In the genomic region with DNA sequence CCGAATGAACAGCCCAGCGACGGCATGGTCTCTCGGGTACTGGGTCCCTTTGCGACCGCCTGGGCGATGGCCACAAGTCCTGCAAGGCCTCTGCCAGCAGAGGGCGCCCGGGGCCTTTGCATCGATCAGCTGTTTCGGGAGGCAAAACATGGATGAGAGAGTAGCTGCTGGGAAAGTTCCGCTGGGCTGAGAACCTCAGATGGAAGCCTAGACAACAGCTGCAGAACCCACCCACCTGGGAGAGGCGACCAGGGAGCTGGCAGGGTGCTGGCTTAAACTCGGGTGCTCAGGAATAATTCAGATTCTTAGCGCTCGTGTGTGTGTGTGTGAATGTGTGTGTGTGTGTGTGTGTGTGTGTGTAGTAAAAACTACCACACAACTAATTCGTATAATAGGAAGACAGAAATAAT, we compare ENCODE assay signal across 1 cellular context.
TF ChIP-seq lines count a peak whose summit lies in the region.

No MANE protein-coding gene starts in this region.

TF ChIP-seq in GM23338, 12 proteins besides CTCF, POLR2A, EP300 and RAD21 (continued from another document):
- TF ChIP-seq, protein P1, sequence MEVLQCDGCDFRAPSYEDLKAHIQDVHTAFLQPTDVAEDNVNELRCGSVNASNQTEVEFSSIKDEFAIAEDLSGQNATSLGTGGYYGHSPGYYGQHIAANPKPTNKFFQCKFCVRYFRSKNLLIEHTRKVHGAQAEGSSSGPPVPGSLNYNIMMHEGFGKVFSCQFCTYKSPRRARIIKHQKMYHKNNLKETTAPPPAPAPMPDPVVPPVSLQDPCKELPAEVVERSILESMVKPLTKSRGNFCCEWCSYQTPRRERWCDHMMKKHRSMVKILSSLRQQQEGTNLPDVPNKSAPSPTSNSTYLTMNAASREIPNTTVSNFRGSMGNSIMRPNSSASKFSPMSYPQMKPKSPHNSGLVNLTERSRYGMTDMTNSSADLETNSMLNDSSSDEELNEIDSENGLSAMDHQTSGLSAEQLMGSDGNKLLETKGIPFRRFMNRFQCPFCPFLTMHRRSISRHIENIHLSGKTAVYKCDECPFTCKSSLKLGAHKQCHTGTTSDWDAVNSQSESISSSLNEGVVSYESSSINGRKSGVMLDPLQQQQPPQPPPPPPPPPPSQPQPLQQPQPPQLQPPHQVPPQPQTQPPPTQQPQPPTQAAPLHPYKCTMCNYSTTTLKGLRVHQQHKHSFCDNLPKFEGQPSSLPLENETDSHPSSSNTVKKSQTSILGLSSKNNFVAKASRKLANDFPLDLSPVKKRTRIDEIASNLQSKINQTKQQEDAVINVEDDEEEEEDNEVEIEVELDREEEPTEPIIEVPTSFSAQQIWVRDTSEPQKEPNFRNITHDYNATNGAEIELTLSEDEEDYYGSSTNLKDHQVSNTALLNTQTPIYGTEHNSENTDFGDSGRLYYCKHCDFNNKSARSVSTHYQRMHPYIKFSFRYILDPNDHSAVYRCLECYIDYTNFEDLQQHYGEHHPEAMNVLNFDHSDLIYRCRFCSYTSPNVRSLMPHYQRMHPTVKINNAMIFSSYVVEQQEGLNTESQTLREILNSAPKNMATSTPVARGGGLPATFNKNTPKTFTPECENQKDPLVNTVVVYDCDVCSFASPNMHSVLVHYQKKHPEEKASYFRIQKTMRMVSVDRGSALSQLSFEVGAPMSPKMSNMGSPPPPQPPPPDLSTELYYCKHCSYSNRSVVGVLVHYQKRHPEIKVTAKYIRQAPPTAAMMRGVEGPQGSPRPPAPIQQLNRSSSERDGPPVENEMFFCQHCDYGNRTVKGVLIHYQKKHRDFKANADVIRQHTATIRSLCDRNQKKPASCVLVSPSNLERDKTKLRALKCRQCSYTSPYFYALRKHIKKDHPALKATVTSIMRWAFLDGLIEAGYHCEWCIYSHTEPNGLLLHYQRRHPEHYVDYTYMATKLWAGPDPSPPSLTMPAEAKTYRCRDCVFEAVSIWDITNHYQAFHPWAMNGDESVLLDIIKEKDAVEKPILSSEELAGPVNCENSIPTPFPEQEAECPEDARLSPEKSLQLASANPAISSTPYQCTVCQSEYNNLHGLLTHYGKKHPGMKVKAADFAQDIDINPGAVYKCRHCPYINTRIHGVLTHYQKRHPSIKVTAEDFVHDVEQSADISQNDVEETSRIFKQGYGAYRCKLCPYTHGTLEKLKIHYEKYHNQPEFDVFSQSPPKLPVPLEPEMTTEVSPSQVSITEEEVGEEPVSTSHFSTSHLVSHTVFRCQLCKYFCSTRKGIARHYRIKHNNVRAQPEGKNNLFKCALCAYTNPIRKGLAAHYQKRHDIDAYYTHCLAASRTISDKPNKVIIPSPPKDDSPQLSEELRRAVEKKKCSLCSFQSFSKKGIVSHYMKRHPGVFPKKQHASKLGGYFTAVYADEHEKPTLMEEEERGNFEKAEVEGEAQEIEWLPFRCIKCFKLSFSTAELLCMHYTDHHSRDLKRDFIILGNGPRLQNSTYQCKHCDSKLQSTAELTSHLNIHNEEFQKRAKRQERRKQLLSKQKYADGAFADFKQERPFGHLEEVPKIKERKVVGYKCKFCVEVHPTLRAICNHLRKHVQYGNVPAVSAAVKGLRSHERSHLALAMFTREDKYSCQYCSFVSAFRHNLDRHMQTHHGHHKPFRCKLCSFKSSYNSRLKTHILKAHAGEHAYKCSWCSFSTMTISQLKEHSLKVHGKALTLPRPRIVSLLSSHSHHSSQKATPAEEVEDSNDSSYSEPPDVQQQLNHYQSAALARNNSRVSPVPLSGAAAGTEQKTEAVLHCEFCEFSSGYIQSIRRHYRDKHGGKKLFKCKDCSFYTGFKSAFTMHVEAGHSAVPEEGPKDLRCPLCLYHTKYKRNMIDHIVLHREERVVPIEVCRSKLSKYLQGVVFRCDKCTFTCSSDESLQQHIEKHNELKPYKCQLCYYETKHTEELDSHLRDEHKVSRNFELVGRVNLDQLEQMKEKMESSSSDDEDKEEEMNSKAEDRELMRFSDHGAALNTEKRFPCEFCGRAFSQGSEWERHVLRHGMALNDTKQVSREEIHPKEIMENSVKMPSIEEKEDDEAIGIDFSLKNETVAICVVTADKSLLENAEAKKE (CRISPR knock-in tag; IDR thresholded peaks at IDR 0.05): peak; percentile 68; the same call in 1 of the 2 replicates
- TF ChIP-seq, protein P2, sequence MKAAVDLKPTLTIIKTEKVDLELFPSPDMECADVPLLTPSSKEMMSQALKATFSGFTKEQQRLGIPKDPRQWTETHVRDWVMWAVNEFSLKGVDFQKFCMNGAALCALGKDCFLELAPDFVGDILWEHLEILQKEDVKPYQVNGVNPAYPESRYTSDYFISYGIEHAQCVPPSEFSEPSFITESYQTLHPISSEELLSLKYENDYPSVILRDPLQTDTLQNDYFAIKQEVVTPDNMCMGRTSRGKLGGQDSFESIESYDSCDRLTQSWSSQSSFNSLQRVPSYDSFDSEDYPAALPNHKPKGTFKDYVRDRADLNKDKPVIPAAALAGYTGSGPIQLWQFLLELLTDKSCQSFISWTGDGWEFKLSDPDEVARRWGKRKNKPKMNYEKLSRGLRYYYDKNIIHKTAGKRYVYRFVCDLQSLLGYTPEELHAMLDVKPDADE (IDR thresholded peaks at IDR 0.05): no peak
- no peak for TF ChIP-seq NANOG (IDR thresholded peaks at IDR 0.05; ENCODE audit: borderline replicate concordance)
- no peak for TF ChIP-seq ZNF114 (CRISPR knock-in tag; IDR thresholded peaks at IDR 0.05)
- TF ChIP-seq POLR2AphosphoS5 (IDR thresholded peaks at IDR 0.05; ENCODE audit: low read depth): no peak
